8 cellular contexts compared by ENCODE assay signal in genomic region chr3:50267280-50267913, GRCh38. TPM values are rescaled to one million over a fixed set of nuclear protein-coding genes. Genes with fewer than 3 reads are reported as not detected.
DNase-seq lines count a peak whose midpoint lies in the region; ATAC-seq and TF ChIP-seq lines count a peak whose summit lies in the region.

No MANE protein-coding gene starts in this region.

- POLR2A ChIA-PET in OCI-LY7 (lab: Charles Lee) = no interaction called here

- no peaks in the 10 kb centered on the region for H3K9me3 ChIP-seq in HUES6 (ENCODE audit: control insufficient read depth, insufficient read depth, low read depth, low read length)
- H3K9me3 ChIP-seq in OCI-LY7 (ENCODE audit: low read length) = no peaks in the 10 kb centered on the region

- H3K36me3 Mint-ChIP-seq in activated naive CD8-positive, alpha-beta T cell treated with anti-CD3 and anti-CD28 coated beads, Interleukin-2, amount 50 U/mL, for 24 hours (ENCODE audit: low read depth) = no peaks in the 10 kb centered on the region
- H3K36me3 Mint-ChIP-seq in natural killer cell = no peaks in the 10 kb centered on the region

- H3K9ac ChIP-seq in HUES6 (ENCODE audit: low read length) = peak overlapping the region; percentile 27

- BruUV-seq in OCI-LY7 (replicated peaks; lab: Mats Ljungman, UMichigan) = no TSS peak

- H3K9me3 Mint-ChIP-seq in activated naive CD8-positive, alpha-beta T cell treated with anti-CD3 and anti-CD28 coated beads, Interleukin-2, amount 50 U/mL, for 24 hours = no peaks in the 10 kb centered on the region
- H3K9me3 Mint-ChIP-seq in natural killer cell = no peaks in the 10 kb centered on the region

- WGBS in lower leg skin, 2 donors = 10 to 14% methylated on average over 22 of the region's 22 CpGs

- H3K4me3 Mint-ChIP-seq in activated naive CD8-positive, alpha-beta T cell treated with anti-CD3 and anti-CD28 coated beads, Interleukin-2, amount 50 U/mL, for 24 hours = no peak overlapping the region
- H3K4me3 Mint-ChIP-seq in natural killer cell = no peak overlapping the region

- no peak overlapping the region for H2AFZ ChIP-seq in OCI-LY7 (ENCODE audit: low read length)

- no peaks in the 10 kb centered on the region for H3K27me3 ChIP-seq in HUES6 (ENCODE audit: control insufficient read depth, insufficient read depth, low read length)

- CTCF ChIA-PET in OCI-LY7 (lab: Charles Lee; ENCODE audit: unreplicated experiment) = no interaction called here

- no peak overlapping the region for H3K27ac ChIP-seq in HUES6 (ENCODE audit: low read depth, low read length)
- H3K27ac ChIP-seq in cingulate gyrus (ENCODE audit: low read depth, low read length) = peak overlapping the region; percentile 100
- peak overlapping the region; percentile 98 for H3K27ac ChIP-seq in substantia nigra (ENCODE audit: low read depth, low read length, poor library complexity, severe bottlenecking)
- H3K27ac ChIP-seq in OCI-LY7 (ENCODE audit: low read depth, low read length, poor library complexity, severe bottlenecking) = no peak overlapping the region

- peaks cover 4% of the 10 kb centered on the region for H3K4me1 Mint-ChIP-seq in activated naive CD8-positive, alpha-beta T cell treated with anti-CD3 and anti-CD28 coated beads, Interleukin-2, amount 50 U/mL, for 24 hours
- peaks cover 0 to 7% of the 10 kb centered on the region in 2 donors for H3K4me1 Mint-ChIP-seq in natural killer cell

- no peaks in the 10 kb centered on the region for H4K20me1 ChIP-seq in OCI-LY7 (ENCODE audit: insufficient read depth, low read length)

- no peak overlapping the region for H3K4me2 ChIP-seq in OCI-LY7 (ENCODE audit: low read length)

- no peaks in the 10 kb centered on the region for H3K79me2 ChIP-seq in OCI-LY7 (ENCODE audit: insufficient read depth, low read depth, low read length)

- H3K27me3 Mint-ChIP-seq in activated naive CD8-positive, alpha-beta T cell treated with anti-CD3 and anti-CD28 coated beads, Interleukin-2, amount 50 U/mL, for 24 hours = peaks cover 24% of the 10 kb centered on the region
- H3K27me3 Mint-ChIP-seq in natural killer cell (ENCODE audit: low read depth in 2 of 2) = peaks cover 0 to 6% of the 10 kb centered on the region in 2 donors

- TF ChIP-seq CTCF in lower leg skin (IDR thresholded peaks at IDR 0.05) = no peak
- no peak for TF ChIP-seq CTCF in OCI-LY7 (conservative IDR thresholded peaks at IDR 0.05; ENCODE audit: low read length)
- TF ChIP-seq CTCF in natural killer cell (IDR thresholded peaks at IDR 0.05) = no peak

- TF ChIP-seq POLR2A in lower leg skin (IDR thresholded peaks at IDR 0.05) = no peak

- no peak overlapping the region for H3K27ac Mint-ChIP-seq in activated naive CD8-positive, alpha-beta T cell treated with anti-CD3 and anti-CD28 coated beads, Interleukin-2, amount 50 U/mL, for 24 hours
- no peak overlapping the region for H3K27ac Mint-ChIP-seq in natural killer cell

- DNase-seq in lower leg skin (ENCODE audit: low spot score in 2 of 2) (no peak), substantia nigra (lab: John Stamatoyannopoulos, UW) (peak in 46 of 49 donors; percentile 26 to 86 (median 66)), OCI-LY7 (ENCODE audit: low spot score) (no peak), natural killer cell (no peak)
- no peak for DNase-seq in activated naive CD8-positive, alpha-beta T cell treated with anti-CD3 and anti-CD28 coated beads, Interleukin-2, amount 50 U/mL, for 24 hours

- intact Hi-C loops in lower leg skin (cut with DNase I; ENCODE audit: low total_unique reads) = no loop called here
- intact Hi-C loops in OCI-LY7 (cut with micrococcal nuclease; ENCODE audit: unreplicated experiment) = no loop called here
- intact Hi-C loops in natural killer cell (cut with micrococcal nuclease) = no loop called here

- H3K9me2 ChIP-seq in OCI-LY7 (ENCODE audit: insufficient read depth, low read length) = no peaks in the 10 kb centered on the region

- H3K4me1 ChIP-seq in HUES6 (ENCODE audit: control insufficient read depth, insufficient read depth, low read length) = peaks cover 74% of the 10 kb centered on the region
- no peaks in the 10 kb centered on the region for H3K4me1 ChIP-seq in OCI-LY7 (ENCODE audit: insufficient read depth, low read length, poor library complexity, severe bottlenecking)

- H3K4me3 ChIP-seq in HUES6 (ENCODE audit: low read depth, low read length) (peak overlapping the region; percentile 42), lower leg skin (ENCODE audit: low read depth, poor library complexity, severe bottlenecking) (peak overlapping the region; percentile 12), OCI-LY7 (ENCODE audit: low read depth, low read length, poor library complexity, severe bottlenecking) (no peak overlapping the region)

- H3K36me3 ChIP-seq in HUES6 (ENCODE audit: control insufficient read depth, insufficient read depth, low read length) = no peaks in the 10 kb centered on the region
- no peaks in the 10 kb centered on the region for H3K36me3 ChIP-seq in OCI-LY7 (ENCODE audit: insufficient read depth, low read length)

- ATAC-seq in HG03469 (IDR thresholded peaks at IDR 0.05; ENCODE audit: unreplicated experiment) = no peak
- ATAC-seq in activated naive CD8-positive, alpha-beta T cell treated with anti-CD3 and anti-CD28 coated beads, Interleukin-2, amount 50 U/mL, for 24 hours = no peak
- ATAC-seq in natural killer cell = no peak

RNA-seq across cellular contexts. Expression of gene SEMA3B, which starts 1.6 kb away (rescaled TPM):
- total RNA-seq in lower leg skin = 1 to 10 TPM; 1.1 to 7.2 (median 3.3) TPM
- total RNA-seq in OCI-LY7 (2014; rRNA removed; shearing (Covaris generic)) = 0.10 and 0.28 TPM in 2 replicates
- 0.82 and 1.2 TPM in 2 replicates for total RNA-seq in OCI-LY7 (2022)
- total RNA-seq in natural killer cell = 1 to 10 TPM in 1 of 3 donors, under 1 TPM in 2; 0.97 to 2.0 (median 0.99) TPM

RNA-seq across cellular contexts. Expression of gene LSMEM2, which starts 11.5 kb away (rescaled TPM):
- under 1 TPM in 2 of 4 donors, not detected in 2; 0.37 to 0.62 TPM for total RNA-seq in lower leg skin
- not detected in 2 replicates for total RNA-seq in OCI-LY7 (2014; rRNA removed; shearing (Covaris generic))
- total RNA-seq in OCI-LY7 (2022) = not detected in 2 replicates
- total RNA-seq in natural killer cell = not detected

RNA-seq across cellular contexts. Expression of gene IFRD2, which starts 24.8 kb away (rescaled TPM):
- total RNA-seq in lower leg skin = 10 to 100 TPM; 32.9 to 69.0 (median 39.8) TPM
- total RNA-seq in OCI-LY7 (2014; rRNA removed; shearing (Covaris generic)) = 73.1 and 95.5 TPM in 2 replicates
- 93.3 and 97.3 TPM in 2 replicates for total RNA-seq in OCI-LY7 (2022)
- total RNA-seq in natural killer cell = 10 to 100 TPM; 27.8 to 39.1 (median 32.1) TPM

RNA-seq across cellular contexts. Expression of gene GNAI2, which starts 31.4 kb away (rescaled TPM):
- total RNA-seq in lower leg skin (100 to 1,000 TPM in 1 of 4 donors, 10 to 100 TPM in 3; 56.5 to 123 (median 74.8) TPM), OCI-LY7 (2022) (256 and 266 TPM in 2 replicates), natural killer cell (100 to 1,000 TPM; 428 to 467 (median 447) TPM)
- 165 and 190 TPM in 2 replicates for total RNA-seq in OCI-LY7 (2014; rRNA removed; shearing (Covaris generic))

RNA-seq across cellular contexts. Expression of gene HYAL3, which starts 31.8 kb away (rescaled TPM):
- 1 to 10 TPM; 1.9 to 4.1 (median 2.6) TPM for total RNA-seq in lower leg skin
- 1.2 and 2.7 TPM in 2 replicates for total RNA-seq in OCI-LY7 (2014; rRNA removed; shearing (Covaris generic))
- 3.5 and 4.4 TPM in 2 replicates for total RNA-seq in OCI-LY7 (2022)
- 1 to 10 TPM in 2 of 3 donors, under 1 TPM in 1; 0.93 to 2.0 (median 1.2) TPM for total RNA-seq in natural killer cell

Comparison
In these comparisons a context has a peak if more than half of its experiments do, and no peak if none do; other contexts are left out.
1. H3K27ac ChIP-seq: peak in cingulate gyrus (single experiment) and substantia nigra (single experiment); none in HUES6 (single experiment) and OCI-LY7 (single experiment).
2. DNase-seq: peak in substantia nigra (46 of 49); none in lower leg skin (0 of 2), OCI-LY7 (single experiment), activated naive CD8-positive, alpha-beta T cell treated with anti-CD3 and anti-CD28 coated beads, Interleukin-2, amount 50 U/mL, for 24 hours (single experiment) and natural killer cell (single experiment).